19 cellular contexts compared by ENCODE assay signal in genomic region chr7:64521409-64521984, GRCh38. TPM values are rescaled to one million over a fixed set of nuclear protein-coding genes. Genes with fewer than 3 reads are reported as not detected.
DNase-seq lines count a peak whose midpoint lies in the region; ATAC-seq, FAIRE-seq and TF ChIP-seq lines count a peak whose summit lies in the region.
"Had no signal": no experiment of that assay in that cellular context is flagged by ENCODE, and none has a peak within 500 bp of the region (broad histone marks: within the 10 kb centered on the region; RNA-seq: fewer than 3 reads in every experiment).

No MANE protein-coding gene starts in this region.

- BruUV-seq in K562 (replicated peaks; lab: Mats Ljungman, UMichigan) = no TSS peak

- H3K27ac ChIP-seq in BLaER1 (no peak overlapping the region), HEK293 (ENCODE audit: extremely low read depth, low read depth, low read length) (no peak overlapping the region), K562 (ENCODE audit: extremely low read depth, low read depth, low read length) (no peak overlapping the region), liver (ENCODE audit: low read depth in 1 of 2, low read length in 2 of 2) (no peak overlapping the region), sigmoid colon (no peak overlapping the region), right atrium auricular region (no peak overlapping the region)

- TF ChIP-seq POLR2A in K562 (conservative IDR thresholded peaks at IDR 0.05) (no peak), sigmoid colon (IDR thresholded peaks at IDR 0.05) (no peak)

- ATAC-seq in K562 = no peak
- ATAC-seq: GM23338 had no signal

- 47% methylated on average over 2 of the region's 2 CpGs for WGBS in K562 (ENCODE audit: insufficient coverage, low coverage, missing lambda C conversion rate)
- 98% methylated on average over 2 of the region's 2 CpGs for WGBS in liver
- WGBS in sigmoid colon, 2 donors = 97 to 98% methylated on average over 2 of the region's 2 CpGs

- no peak for FAIRE-seq in K562 (lab: Jason Lieb, UNC)
- FAIRE-seq: GM12892, HTR-8/SVneo had no signal

- H4K20me1 ChIP-seq in BLaER1 (no peaks in the 10 kb centered on the region), K562 (replicated peaks; ENCODE audit: control insufficient read depth, insufficient read depth, low read length) (no peaks in the 10 kb centered on the region)

- in situ Hi-C loops in K562 (cut with MboI) = no loop called here

- no peak for TF ChIP-seq RAD21 in K562 (CRISPR knock-in tag; conservative IDR thresholded peaks at IDR 0.05 in 1 of 2, IDR thresholded peaks at IDR 0.05 in 1 of 2)
- TF ChIP-seq RAD21 in liver (IDR thresholded peaks at IDR 0.05) = no peak

- TF ChIP-seq CTCF in HEK293 (tag by site-specific recombination; IDR thresholded peaks at IDR 0.05) (no peak), K562 (IDR thresholded peaks at IDR 0.05 in 2 of 3, conservative IDR thresholded peaks at IDR 0.05 in 1 of 3; ENCODE audit: insufficient read depth in 2 of 3, low read depth in 1 of 3, low read length in 3 of 3) (no peak), liver (IDR thresholded peaks at IDR 0.05; ENCODE audit: low read depth, low read length, missing input control) (no peak), sigmoid colon (IDR thresholded peaks at IDR 0.05) (no peak), right atrium auricular region (IDR thresholded peaks at IDR 0.05) (no peak)

- peak overlapping the region; percentile 9; the same call in 1 of the 2 replicates for H3K4me3 ChIP-seq in BLaER1
- H3K4me3 ChIP-seq in HEK293 (ENCODE audit: low read depth, low read length) = no peak overlapping the region
- H3K4me3 ChIP-seq in K562 = no peak overlapping the region
- H3K4me3 ChIP-seq in liver (ENCODE audit: low read depth in 1 of 3, low read length in 3 of 3) = peak overlapping the region in 2 of 3 donors; percentile 18 to 63
- H3K4me3 ChIP-seq in sigmoid colon = no peak overlapping the region
- H3K4me3 ChIP-seq in right atrium auricular region = no peak overlapping the region
- H3K4me3 ChIP-seq: GM23338, HAP-1 had no signal

- no peak overlapping the region for H2AFZ ChIP-seq in K562 (ENCODE audit: low read depth, low read length)
- H2AFZ ChIP-seq: GM23338 had no signal

- H3K4me2 ChIP-seq in BLaER1 (no peak overlapping the region), K562 (ENCODE audit: insufficient read depth, low read length) (no peak overlapping the region)
- H3K4me2 ChIP-seq: GM23338 had no signal

- CTCF ChIA-PET in HEK293 (lab: Yijun Ruan, JAX) = no interaction called here
- CTCF ChIA-PET in K562 (lab: Yijun Ruan, JAX; ENCODE audit: low intra/inter-chr PET ratio) = no interaction called here

- intact Hi-C loops in K562 (cut with micrococcal nuclease) (no loop called here), sigmoid colon (cut with DNase I) (no loop called here)

- H3K4me1 ChIP-seq in BLaER1 (no peaks in the 10 kb centered on the region), HEK293 (ENCODE audit: control insufficient read depth, insufficient read depth, low read length) (no peaks in the 10 kb centered on the region), K562 (replicated peaks in 1 of 2; ENCODE audit: control insufficient read depth in 2 of 2, insufficient read depth in 2 of 2, low read length in 2 of 2) (no peaks in the 10 kb centered on the region), liver (ENCODE audit: control insufficient read depth in 4 of 4, insufficient read depth in 4 of 4, low read length in 3 of 4) (no peaks in the 10 kb centered on the region), sigmoid colon (peaks cover 0 to 3% (median under 1%) of the 10 kb centered on the region in 4 donors), right atrium auricular region (no peaks in the 10 kb centered on the region)
- H3K4me1 ChIP-seq: HAP-1 had no signal

- peaks cover 11% of the 10 kb centered on the region; the same call in 1 of the 3 replicates for H3K79me2 ChIP-seq in K562 (ENCODE audit: control insufficient read depth, insufficient read depth, low read length)

- H3K9ac ChIP-seq in BLaER1 (no peak overlapping the region), K562 (ENCODE audit: insufficient read depth in 1 of 2, low read depth in 2 of 2, low read length in 2 of 2) (no peak overlapping the region), liver (ENCODE audit: low read depth in 1 of 2, low read length in 2 of 2) (no peak overlapping the region)

- DNase-seq in K562 (ENCODE audit: extremely low read depth in 1 of 4, low spot score in 3 of 4) = no peak
- no peak for DNase-seq in sigmoid colon
- DNase-seq in mesenteric fat pad (ENCODE audit: low spot score) = no peak
- DNase-seq in HuH-7.5 (ENCODE audit: low spot score) = no peak
- no peak for DNase-seq in right atrium auricular region (ENCODE audit: low spot score)
- DNase-seq: 8988T; AML-193; C1 segment of cervical spinal cord; CD4-positive, alpha-beta T cell; DMS79 treated with DMSO at 0.1 percent for 48 hours; EL; IMR-90 had no signal

- TF ChIP-seq EP300 in K562 (IDR thresholded peaks at IDR 0.05; ENCODE audit: low read length) = no peak
- TF ChIP-seq EP300 in sigmoid colon (IDR thresholded peaks at IDR 0.05) = no peak

- H3K9me1 ChIP-seq in K562 (ENCODE audit: control insufficient read depth, insufficient read depth, low read length) = no peaks in the 10 kb centered on the region

- H3K27me3 ChIP-seq in BLaER1 (no peaks in the 10 kb centered on the region), K562 (ENCODE audit: control insufficient read depth in 2 of 2, insufficient read depth in 2 of 2, low read length in 2 of 2) (no peaks in the 10 kb centered on the region), liver (ENCODE audit: control insufficient read depth in 4 of 4, insufficient read depth in 4 of 4, low read length in 3 of 4) (no peaks in the 10 kb centered on the region), sigmoid colon (no peaks in the 10 kb centered on the region), right atrium auricular region (no peaks in the 10 kb centered on the region)

- H3K9me3 ChIP-seq in BLaER1 (peaks cover 94% of the 10 kb centered on the region), HEK293 (ENCODE audit: control insufficient read depth, insufficient read depth, low read depth, low read length) (no peaks in the 10 kb centered on the region), K562 (replicated peaks; ENCODE audit: control insufficient read depth, insufficient read depth, low read depth, low read length) (peaks cover 11% of the 10 kb centered on the region), liver (ENCODE audit: control insufficient read depth in 4 of 4, low read length in 3 of 4) (peaks cover 7 to 76% (median 40%) of the 10 kb centered on the region in 4 donors), sigmoid colon (peaks cover 16 to 25% (median 22%) of the 10 kb centered on the region in 4 donors), right atrium auricular region (peaks cover 10 to 99% of the 10 kb centered on the region in 2 donors)

- H3K36me3 ChIP-seq in BLaER1 (peaks cover 82% of the 10 kb centered on the region), HEK293 (ENCODE audit: control insufficient read depth in 2 of 2, insufficient read depth in 1 of 2, low read length in 2 of 2) (peaks cover 6 to 27% of the 10 kb centered on the region in 2 experiments; a peak in 2 of 3 replicates), K562 (ENCODE audit: control insufficient read depth, insufficient read depth, low read length) (peaks cover 9% of the 10 kb centered on the region; the same call in 1 of the 3 replicates), liver (ENCODE audit: control insufficient read depth in 4 of 4, insufficient read depth in 3 of 4, low read depth in 1 of 4, low read length in 3 of 4) (peaks cover 2 to 63% (median 46%) of the 10 kb centered on the region in 4 donors), sigmoid colon (peaks cover 0 to 48% (median 21%) of the 10 kb centered on the region in 4 donors), right atrium auricular region (peaks cover 37% of the 10 kb centered on the region)

- POLR2A ChIA-PET in HEK293 (lab: Yijun Ruan, JAX) = no interaction called here
- POLR2A ChIA-PET in K562 (lab: Yijun Ruan, JAX) = no interaction called here

TF ChIP-seq in HEK293, 187 proteins besides CTCF, POLR2A, EP300 and RAD21 (continues in another document):
- no peak for TF ChIP-seq RBAK (tag by site-specific recombination; IDR thresholded peaks at IDR 0.05)
- peak; percentile 88 for TF ChIP-seq SETDB1 (IDR thresholded peaks at IDR 0.05; ENCODE audit: insufficient read length, low read length)

TF ChIP-seq in K562, 482 proteins besides CTCF, POLR2A, EP300 and RAD21:
- TF ChIP-seq ZNF274 (IDR thresholded peaks at IDR 0.05; ENCODE audit: borderline replicate concordance, low read depth, low read length) (peak; percentile 93), HSF4 (CRISPR knock-in tag; IDR thresholded peaks at IDR 0.05; ENCODE audit: borderline replicate concordance) (no peak)

RNA-seq across cellular contexts. Expression of gene ZNF680, which starts 41.4 kb away (rescaled TPM):
- total RNA-seq in K562 (2011; cell fraction: chromatin; rRNA removed; ENCODE audit: low replicate concordance) = 28.2 and 91.1 TPM in 2 replicates
- total RNA-seq in K562 (2011; cell fraction: nucleolus; rRNA removed) = 21.7 and 23.7 TPM in 2 replicates
- total RNA-seq in K562 (2011; cell fraction: nucleoplasm; rRNA removed) = 43.6 and 85.3 TPM in 2 replicates
- 7.0 and 9.8 TPM in 2 replicates for total RNA-seq in K562 (2014; rRNA removed)
- total RNA-seq in K562 (2014; rRNA removed; fragmentation: Illumina TruSeq; extraction: Trizol) = 23.4 and 27.9 TPM in 2 replicates
- 21.7 and 25.0 TPM in 2 replicates for total RNA-seq in K562 (2015; rRNA removed; fragmentation: Illumina TruSeq; extraction: Trizol)
- total RNA-seq in K562 (2021) = 12.0 and 12.7 TPM in 2 replicates
- polyA plus RNA-seq in K562 (2011; rRNA removed) = 7.3 and 9.3 TPM in 2 replicates
- polyA plus RNA-seq in K562 (2011; cell fraction: cytosol; rRNA removed) = 0.45 and 1.6 TPM in 2 replicates
- polyA plus RNA-seq in K562 (2011; cell fraction: nucleus; rRNA removed) = 5.6 and 8.3 TPM in 2 replicates
- 6.4 and 9.0 TPM in 2 replicates for polyA plus RNA-seq in K562 (2012)
- 11.5 and 13.8 TPM in 2 replicates for polyA plus RNA-seq in K562 (2014; fragmentation: Illumina TruSeq; extraction: Trizol)
- 10 to 100 TPM; 11.6 to 12.2 TPM for polyA plus RNA-seq in K562 (2014; fragmentation: Nextera tagmentation; extraction: Ambion mirVana)
- polyA plus RNA-seq in K562 (2014; rRNA removed) = 7.9 and 9.1 TPM in 2 replicates
- 9.9 and 12.1 TPM in 2 replicates for polyA minus RNA-seq in K562 (2011; rRNA and poly(A)+ RNA removed)
- polyA minus RNA-seq in K562 (2011; cell fraction: cytosol; rRNA and poly(A)+ RNA removed) = 2.5 and 4.5 TPM in 2 replicates
- 10.4 and 18.5 TPM in 2 replicates for polyA minus RNA-seq in K562 (2011; cell fraction: nucleus; rRNA and poly(A)+ RNA removed)
- total RNA-seq in liver = 10 to 100 TPM in 1 of 2 donors, 1 to 10 TPM in 1; 6.4 to 20.8 TPM
- polyA plus RNA-seq in liver = 1 to 10 TPM; 3.8 to 4.5 TPM
- total RNA-seq in sigmoid colon = 10 to 100 TPM in 3 of 4 donors, 1 to 10 TPM in 1; 9.8 to 28.0 (median 16.7) TPM
- polyA plus RNA-seq in sigmoid colon = 1 to 10 TPM; 2.4 to 3.5 (median 3.3) TPM
- total RNA-seq in mesenteric fat pad = 10.3 TPM
- 10 to 100 TPM in 1 of 2 donors, 1 to 10 TPM in 1; 9.6 to 21.5 TPM for total RNA-seq in right atrium auricular region

Comparison
In these comparisons a context has a peak if more than half of its experiments do, and no peak if none do; other contexts are left out.
1. H3K4me3 ChIP-seq: peak in BLaER1 (single experiment) and liver (2 of 3); none in HEK293 (single experiment), K562 (single experiment), sigmoid colon (0 of 4) and right atrium auricular region (0 of 2).